20 cellular contexts compared by ENCODE assay signal in genomic region chr4:23276076-23276475, GRCh38.
DNase-seq lines count a peak whose midpoint lies in the region; ATAC-seq and TF ChIP-seq lines count a peak whose summit lies in the region.
"Had no signal": no experiment of that assay in that cellular context is flagged by ENCODE, and none has a peak within 500 bp of the region (broad histone marks: within the 10 kb centered on the region; RNA-seq: fewer than 3 reads in every experiment).

No MANE protein-coding gene starts in this region.

- H3K79me2 ChIP-seq in MM.1S (ENCODE audit: low read length), result no peaks in the 10 kb centered on the region

- H2AFZ ChIP-seq in MM.1S (ENCODE audit: low read length), result 0 out of 2 replicates have a peak overlapping the region, but pooled peaks have one; percentile 3

- H3K4me1 ChIP-seq in MM.1S (ENCODE audit: low read length) (peaks cover 10% of the 10 kb centered on the region; the same call in 1 of the 2 replicates), upper lobe of right lung (no peaks in the 10 kb centered on the region)
- H3K4me1 ChIP-seq: A549 had no signal

- TF ChIP-seq CTCF in MM.1S (IDR thresholded peaks at IDR 0.05; ENCODE audit: low read length) (no peak), upper lobe of right lung (IDR thresholded peaks at IDR 0.05) (no peak)

- no peaks in the 10 kb centered on the region for H3F3A ChIP-seq in MM.1S (ENCODE audit: insufficient read depth, low read length)

- H3K27me3 ChIP-seq in MM.1S (replicated peaks; ENCODE audit: insufficient read depth, low read length), result no peaks in the 10 kb centered on the region
- H3K27me3 ChIP-seq in upper lobe of right lung, result no peaks in the 10 kb centered on the region
- H3K27me3 ChIP-seq: BE2C; BLaER1 treated with 17β-estradiol and CSF1 and Interleukin-3, amounts not matched to agents 10 nM and 100 nM had no signal

- H3K27ac ChIP-seq in MM.1S (ENCODE audit: low read length), result 0 out of 2 replicates have a peak overlapping the region, but pooled peaks have one; percentile 15
- no peak overlapping the region for H3K27ac ChIP-seq in upper lobe of right lung
- H3K27ac ChIP-seq: A549; BLaER1 treated with 17β-estradiol and CSF1 and Interleukin-3, amounts not matched to agents 10 nM and 100 nM had no signal

- peak; percentile 43 for ATAC-seq in GM18870 (IDR thresholded peaks at IDR 0.05; ENCODE audit: unreplicated experiment)
- ATAC-seq in left colon, result peak; percentile 59
- ATAC-seq in upper lobe of right lung, result peak; percentile 51
- ATAC-seq: A549 had no signal

- peak overlapping the region; percentile 28 for H3K4me2 ChIP-seq in MM.1S (ENCODE audit: low read depth, low read length)
- H3K4me2 ChIP-seq: A549 had no signal

- H3K36me3 ChIP-seq in MM.1S (replicated peaks; ENCODE audit: insufficient read depth, low read length), result no peaks in the 10 kb centered on the region
- no peaks in the 10 kb centered on the region for H3K36me3 ChIP-seq in upper lobe of right lung
- H3K36me3 ChIP-seq: BE2C; BLaER1 treated with 17β-estradiol and CSF1 and Interleukin-3, amounts not matched to agents 10 nM and 100 nM had no signal

- no peak overlapping the region for H3K9ac ChIP-seq in MM.1S (ENCODE audit: low read length)
- H3K9ac ChIP-seq: BLaER1 treated with 17β-estradiol and CSF1 and Interleukin-3, amounts not matched to agents 10 nM and 100 nM had no signal

- peak; percentile 71 for DNase-seq in MM.1S
- DNase-seq in left colon, result no peak
- DNase-seq in upper lobe of right lung, result no peak
- DNase-seq in glomerular visceral epithelial cell (ENCODE audit: extremely low spot score), result no peak
- DNase-seq in activated CD4-positive, CD25-positive, alpha-beta regulatory T cell (lab: John Stamatoyannopoulos, UW), result no peak
- no peak for DNase-seq in cerebellum (ENCODE audit: low spot score)
- DNase-seq: 8988T; ACHN; AML-193; BE2C; CD4-positive, alpha-beta T cell; CD8-positive, alpha-beta memory T cell; DMS 273 treated with DMSO at 0.1 percent for 48 hours; DMS79 treated with DMSO at 0.1 percent for 48 hours; GF-D8; H7; HCEC 1CT had no signal

- H3K4me3 ChIP-seq in MM.1S (ENCODE audit: low read length) (no peak overlapping the region; the same call in 1 of the 2 replicates), upper lobe of right lung (no peak overlapping the region)
- H3K4me3 ChIP-seq: A549; BLaER1 treated with 17β-estradiol and CSF1 and Interleukin-3, amounts not matched to agents 10 nM and 100 nM had no signal

- intact Hi-C loops in left colon (cut with DNase I, micrococcal nuclease) (no loop called here), upper lobe of right lung (cut with DNase I) (no loop called here)

- H3K9me2 ChIP-seq in MM.1S (replicated peaks; ENCODE audit: insufficient read depth, low read length), result no peaks in the 10 kb centered on the region

- H3K9me3 ChIP-seq in MM.1S (replicated peaks; ENCODE audit: insufficient read depth, low read length) (no peaks in the 10 kb centered on the region), upper lobe of right lung (no peaks in the 10 kb centered on the region)
- H3K9me3 ChIP-seq: A549; BE2C; BLaER1 treated with 17β-estradiol and CSF1 and Interleukin-3, amounts not matched to agents 10 nM and 100 nM had no signal

- no peaks in the 10 kb centered on the region for H4K20me1 ChIP-seq in MM.1S (ENCODE audit: insufficient read depth, low read length)
- H4K20me1 ChIP-seq: BLaER1 treated with 17β-estradiol and CSF1 and Interleukin-3, amounts not matched to agents 10 nM and 100 nM had no signal
